ENCODE assay signal across 1 cellular context in genomic region chr4:184856277-184856609, GRCh38.
TF ChIP-seq lines count a peak whose summit lies in the region.

No MANE protein-coding gene starts in this region.

TF ChIP-seq in K562, 482 proteins besides CTCF, POLR2A, EP300 and RAD21 (continued from another document):
- TF ChIP-seq ASH1L (IDR thresholded peaks at IDR 0.05; ENCODE audit: borderline replicate concordance, low read depth, partially characterized antibody), result no peak
